In genomic region chr14:105063506-105063905, GRCh38 we compare ENCODE assay signal across 12 cellular contexts. TPM values are rescaled to one million over a fixed set of nuclear protein-coding genes. Genes with fewer than 3 reads are reported as not detected.
DNase-seq lines count a peak whose midpoint lies in the region; ATAC-seq, FAIRE-seq and TF ChIP-seq lines count a peak whose summit lies in the region.
"Not testable (repeated sequence)": the region's sequence is repeated elsewhere in the genome, so short reads cannot be mapped to it uniquely, and the experiment has no call there.
"Had no signal": no experiment of that assay in that cellular context is flagged by ENCODE, and none has a peak within 500 bp of the region (broad histone marks: within the 10 kb centered on the region; RNA-seq: fewer than 3 reads in every experiment).

No MANE protein-coding gene starts in this region.

- not testable (repeated sequence) for TF ChIP-seq CTCF in GM12875 (IDR thresholded peaks at IDR 0.05; ENCODE audit: borderline replicate concordance, insufficient read depth, low read depth, low read length); NB4 (IDR thresholded peaks at IDR 0.05; ENCODE audit: low read depth, low read length); K562 (IDR thresholded peaks at IDR 0.05 in 2 of 3, conservative IDR thresholded peaks at IDR 0.05 in 1 of 3; ENCODE audit: insufficient read depth in 2 of 3, low read depth in 1 of 3, low read length in 3 of 3)

- peaks cover 98% of the 10 kb centered on the region for H3K4me1 ChIP-seq in BLaER1
- peaks cover 0 to 59% of the 10 kb centered on the region in 2 experiments; a peak in 3 of 5 replicates for H3K4me1 ChIP-seq in K562 (replicated peaks in 1 of 2; ENCODE audit: control insufficient read depth in 2 of 2, insufficient read depth in 2 of 2, low read length in 2 of 2)

- not testable (repeated sequence) for TF ChIP-seq POLR2A in NB4 (IDR thresholded peaks at IDR 0.05; ENCODE audit: extremely low read depth, insufficient read length); K562 (conservative IDR thresholded peaks at IDR 0.05)

- peak; percentile 74 for DNase-seq in NB4 (ENCODE audit: low read depth)
- not testable (repeated sequence) for DNase-seq in T-helper 17 cell; activated T-cell treated with anti-CD3 and anti-CD28 coated beads, Interleukin-2, amount 50 U/mL, for 24 hours; K562 (ENCODE audit: extremely low read depth in 1 of 4, low spot score in 3 of 4)
- DNase-seq in medulla oblongata (ENCODE audit: extremely low spot score) = peak; percentile 48
- DNase-seq in stimulated activated naive B cell treated with anti-CD40 and anti-IgM and Interleukin-4, amounts not matched to agents 10 μg/mL and 1 μg/mL and 100 μg/mL, for 72 hours = peak; percentile 44

- H3K4me2 ChIP-seq in BLaER1 = peak overlapping the region; percentile 100
- H3K4me2 ChIP-seq in K562 (ENCODE audit: insufficient read depth, low read length) = not testable (repeated sequence)

- TF ChIP-seq RAD21 in K562 (CRISPR knock-in tag; conservative IDR thresholded peaks at IDR 0.05 in 1 of 2, IDR thresholded peaks at IDR 0.05 in 1 of 2) = not testable (repeated sequence)

- not testable (repeated sequence) for H3K9me1 ChIP-seq in K562 (ENCODE audit: control insufficient read depth, insufficient read depth, low read length)

- TF ChIP-seq EP300 in K562 (IDR thresholded peaks at IDR 0.05; ENCODE audit: low read length) = not testable (repeated sequence)

- H3K4me1 Mint-ChIP-seq in T-helper 17 cell = peaks cover 57% of the 10 kb centered on the region
- peaks cover 88% of the 10 kb centered on the region for H3K4me1 Mint-ChIP-seq in activated T-cell treated with anti-CD3 and anti-CD28 coated beads, Interleukin-2, amount 50 U/mL, for 24 hours (ENCODE audit: low read depth)
- peaks cover 55 to 99% of the 10 kb centered on the region in 2 donors for H3K4me1 Mint-ChIP-seq in stimulated activated naive B cell treated with anti-CD40 and anti-IgM and Interleukin-4, amounts not matched to agents 10 μg/mL and 1 μg/mL and 100 μg/mL, for 72 hours

- in situ Hi-C loops in K562 (cut with MboI) = not testable (repeated sequence)

- H3K4me3 ChIP-seq in BLaER1 (peak overlapping the region; percentile 76), GM12875 (ENCODE audit: low read depth, low read length) (peak overlapping the region; percentile 68)
- not testable (repeated sequence) for H3K4me3 ChIP-seq in NB4 (ENCODE audit: low read depth, low read length); K562

- not testable (repeated sequence) for H2AFZ ChIP-seq in K562 (ENCODE audit: low read depth, low read length)

- H3K27ac ChIP-seq in BLaER1 = peak overlapping the region; percentile 96
- not testable (repeated sequence) for H3K27ac ChIP-seq in K562 (ENCODE audit: extremely low read depth, low read depth, low read length)

- not testable (repeated sequence) for H3K9me3 ChIP-seq in BLaER1; T-helper 17 cell (ENCODE audit: control insufficient read depth, low read length, poor library complexity, severe bottlenecking); K562 (replicated peaks; ENCODE audit: control insufficient read depth, insufficient read depth, low read depth, low read length)

- WGBS in K562 (ENCODE audit: insufficient coverage, low coverage, missing lambda C conversion rate) = 53% methylated on average over 5 of the region's 10 CpGs

- ATAC-seq in T-helper 17 cell, K562: not testable (repeated sequence)
- peak; percentile 15 to 29 for ATAC-seq in stimulated activated naive B cell treated with anti-CD40 and anti-IgM and Interleukin-4, amounts not matched to agents 10 μg/mL and 1 μg/mL and 100 μg/mL, for 72 hours (replicated peaks)

- not testable (repeated sequence) for H3K36me3 ChIP-seq in BLaER1; K562 (ENCODE audit: control insufficient read depth, insufficient read depth, low read length)

- peaks cover 36% of the 10 kb centered on the region for H4K20me1 ChIP-seq in BLaER1
- not testable (repeated sequence) for H4K20me1 ChIP-seq in K562 (replicated peaks; ENCODE audit: control insufficient read depth, insufficient read depth, low read length)

- BruUV-seq in K562 (replicated peaks; lab: Mats Ljungman, UMichigan) = not testable (repeated sequence)

- POLR2A ChIA-PET in K562 (lab: Yijun Ruan, JAX) = interaction anchor here (0.6 to 3.5 kb wide), 3 partner anchors 10 to 101 kb away, joined by 3 to 12 read pairs (median 4); no protein-coding TSS in a partner anchor

- H3K27me3 Mint-ChIP-seq in T-helper 17 cell; activated T-cell treated with anti-CD3 and anti-CD28 coated beads, Interleukin-2, amount 50 U/mL, for 24 hours; stimulated activated naive B cell treated with anti-CD40 and anti-IgM and Interleukin-4, amounts not matched to agents 10 μg/mL and 1 μg/mL and 100 μg/mL, for 72 hours: not testable (repeated sequence)

- intact Hi-C loops in K562 (cut with micrococcal nuclease) = not testable (repeated sequence)

- H3K4me3 Mint-ChIP-seq in T-helper 17 cell = peak overlapping the region; percentile 96
- peak overlapping the region; percentile 90 for H3K4me3 Mint-ChIP-seq in activated T-cell treated with anti-CD3 and anti-CD28 coated beads, Interleukin-2, amount 50 U/mL, for 24 hours
- peak overlapping the region; percentile 100 for H3K4me3 Mint-ChIP-seq in stimulated activated naive B cell treated with anti-CD40 and anti-IgM and Interleukin-4, amounts not matched to agents 10 μg/mL and 1 μg/mL and 100 μg/mL, for 72 hours

- H3K27me3 ChIP-seq in BLaER1; K562 (ENCODE audit: control insufficient read depth in 2 of 2, insufficient read depth in 2 of 2, low read length in 2 of 2): not testable (repeated sequence)

- not testable (repeated sequence) for H3K36me3 Mint-ChIP-seq in T-helper 17 cell (ENCODE audit: low read depth)
- peaks cover 42% of the 10 kb centered on the region for H3K36me3 Mint-ChIP-seq in activated T-cell treated with anti-CD3 and anti-CD28 coated beads, Interleukin-2, amount 50 U/mL, for 24 hours (ENCODE audit: low read depth)
- peaks cover 38 to 49% of the 10 kb centered on the region in 2 donors for H3K36me3 Mint-ChIP-seq in stimulated activated naive B cell treated with anti-CD40 and anti-IgM and Interleukin-4, amounts not matched to agents 10 μg/mL and 1 μg/mL and 100 μg/mL, for 72 hours

- H3K79me2 ChIP-seq in K562 (ENCODE audit: control insufficient read depth, insufficient read depth, low read length) = not testable (repeated sequence)

- not testable (repeated sequence) for H3K9me3 Mint-ChIP-seq in activated T-cell treated with anti-CD3 and anti-CD28 coated beads, Interleukin-2, amount 50 U/mL, for 24 hours; stimulated activated naive B cell treated with anti-CD40 and anti-IgM and Interleukin-4, amounts not matched to agents 10 μg/mL and 1 μg/mL and 100 μg/mL, for 72 hours

- CTCF ChIA-PET in K562 (lab: Yijun Ruan, JAX; ENCODE audit: low intra/inter-chr PET ratio) = interaction anchor here (0.6 kb wide), 1 partner anchor 11 kb away, joined by 5 read pairs; no protein-coding TSS in a partner anchor

- peak overlapping the region; percentile 99 for H3K27ac Mint-ChIP-seq in T-helper 17 cell
- H3K27ac Mint-ChIP-seq in activated T-cell treated with anti-CD3 and anti-CD28 coated beads, Interleukin-2, amount 50 U/mL, for 24 hours = peak overlapping the region; percentile 95
- H3K27ac Mint-ChIP-seq in stimulated activated naive B cell treated with anti-CD40 and anti-IgM and Interleukin-4, amounts not matched to agents 10 μg/mL and 1 μg/mL and 100 μg/mL, for 72 hours = peak overlapping the region; percentile 99

- H3K9ac ChIP-seq in BLaER1 = peak overlapping the region; percentile 88
- H3K9ac ChIP-seq in K562 (ENCODE audit: insufficient read depth in 1 of 2, low read depth in 2 of 2, low read length in 2 of 2) = not testable (repeated sequence)

- FAIRE-seq in K562 (lab: Jason Lieb, UNC) = not testable (repeated sequence)

RNA-seq across cellular contexts. Expression of gene GPR132, which starts 1.7 kb away (rescaled TPM):
- 10 to 100 TPM; 43.4 to 47.1 TPM for total RNA-seq in T-helper 17 cell
- total RNA-seq in K562 (2011; cell fraction: chromatin; rRNA removed; ENCODE audit: low replicate concordance) = 0.23 and 0.51 TPM in 2 replicates
- 0.26 and 0.50 TPM in 2 replicates for total RNA-seq in K562 (2011; cell fraction: nucleolus; rRNA removed)
- total RNA-seq in K562 (2011; cell fraction: nucleoplasm; rRNA removed) = 0.23 and 0.44 TPM in 2 replicates
- 0.49 and 0.50 TPM in 2 replicates for total RNA-seq in K562 (2014; rRNA removed)
- total RNA-seq in K562 (2014; rRNA removed; fragmentation: Illumina TruSeq; extraction: Trizol) = 0.19 and 0.25 TPM in 2 replicates
- total RNA-seq in K562 (2015; rRNA removed; fragmentation: Illumina TruSeq; extraction: Trizol) = 0.98 and 1.0 TPM in 2 replicates
- total RNA-seq in K562 (2021) = 0.49 and 1.1 TPM in 2 replicates
- 0.01 and 0.22 TPM in 2 replicates for polyA plus RNA-seq in K562 (2011; rRNA removed)
- 0.34 and 1.1 TPM in 2 replicates for polyA plus RNA-seq in K562 (2011; cell fraction: cytosol; rRNA removed)
- polyA plus RNA-seq in K562 (2011; cell fraction: nucleus; rRNA removed) = 0.27 and 0.41 TPM in 2 replicates
- polyA plus RNA-seq in K562 (2012) = 0.59 and 3.2 TPM in 2 replicates
- 0.22 and 0.24 TPM in 2 replicates for polyA plus RNA-seq in K562 (2014; fragmentation: Illumina TruSeq; extraction: Trizol)
- polyA plus RNA-seq in K562 (2014; fragmentation: Nextera tagmentation; extraction: Ambion mirVana) = under 1 TPM in 1 of 2 experiments, not detected in 1; 0.01 TPM
- 0.23 and 0.46 TPM in 2 replicates for polyA plus RNA-seq in K562 (2014; rRNA removed)
- 0.06 TPM in 1 of 2 replicates, not detected in the other for polyA minus RNA-seq in K562 (2011; rRNA and poly(A)+ RNA removed)
- polyA minus RNA-seq in K562 (2011; cell fraction: cytosol; rRNA and poly(A)+ RNA removed) = not detected in 2 replicates
- polyA minus RNA-seq in K562 (2011; cell fraction: nucleus; rRNA and poly(A)+ RNA removed) = 0.13 and 0.33 TPM in 2 replicates
- total RNA-seq: A172, G401, neural crest cell had no signal
- polyA plus RNA-seq: GM23338 had no signal

RNA-seq across cellular contexts. Expression of gene CDCA4, which starts 42.6 kb away (rescaled TPM):
- total RNA-seq in T-helper 17 cell (10 to 100 TPM; 16.1 to 18.4 TPM), K562 (2014; rRNA removed) (33.9 and 41.3 TPM in 2 replicates), K562 (2014; rRNA removed; fragmentation: Illumina TruSeq; extraction: Trizol) (15.8 and 17.3 TPM in 2 replicates), K562 (2015; rRNA removed; fragmentation: Illumina TruSeq; extraction: Trizol) (23.0 and 23.9 TPM in 2 replicates), K562 (2021) (43.3 and 44.2 TPM in 2 replicates)
- total RNA-seq in K562 (2011; cell fraction: chromatin; rRNA removed; ENCODE audit: low replicate concordance) = 13.4 and 22.4 TPM in 2 replicates
- 17.5 TPM in 2 replicates for total RNA-seq in K562 (2011; cell fraction: nucleolus; rRNA removed)
- total RNA-seq in K562 (2011; cell fraction: nucleoplasm; rRNA removed) = 18.6 and 23.1 TPM in 2 replicates
- polyA plus RNA-seq in K562 (2011; rRNA removed) (25.1 and 34.5 TPM in 2 replicates), K562 (2014; fragmentation: Illumina TruSeq; extraction: Trizol) (16.7 and 27.1 TPM in 2 replicates), K562 (2014; fragmentation: Nextera tagmentation; extraction: Ambion mirVana) (10 to 100 TPM in 1 of 2 experiments, 1 to 10 TPM in 1; 6.6 to 10.3 TPM), K562 (2014; rRNA removed) (36.9 and 43.3 TPM in 2 replicates)
- 33.5 and 50.8 TPM in 2 replicates for polyA plus RNA-seq in K562 (2011; cell fraction: cytosol; rRNA removed)
- polyA plus RNA-seq in K562 (2011; cell fraction: nucleus; rRNA removed) = 14.4 and 19.3 TPM in 2 replicates
- polyA plus RNA-seq in K562 (2012) = 32.1 and 37.8 TPM in 2 replicates
- 17.1 and 17.8 TPM in 2 replicates for polyA minus RNA-seq in K562 (2011; rRNA and poly(A)+ RNA removed)
- polyA minus RNA-seq in K562 (2011; cell fraction: cytosol; rRNA and poly(A)+ RNA removed) = 17.8 and 25.3 TPM in 2 replicates
- 5.7 and 7.2 TPM in 2 replicates for polyA minus RNA-seq in K562 (2011; cell fraction: nucleus; rRNA and poly(A)+ RNA removed)

Comparison
In these comparisons a context has a peak if more than half of its experiments do, and no peak if none do; other contexts are left out.
1. RNA of gene GPR132, which starts 1.7 kb away (total RNA-seq): 43.4 to 47.1 TPM in T-helper 17 cell; 0.19 to 1.1 TPM in K562; every median in the first group is over 10 times any median in the second.
2. Peak in every context shown above with its lines, with median percentiles within 50 percentile points of each other: H3K27ac Mint-ChIP-seq and H3K4me3 Mint-ChIP-seq.